ENCODE assay signal across 2 cellular contexts in genomic region chr4:2822461-2823300, GRCh38.
TF ChIP-seq lines count a peak whose summit lies in the region.

No MANE protein-coding gene starts in this region.

TF ChIP-seq in HEK293, 187 proteins besides CTCF, POLR2A, EP300 and RAD21:
- TF ChIP-seq ZIC2 (tag by site-specific recombination; IDR thresholded peaks at IDR 0.05): peak; percentile 44
- TF ChIP-seq GLIS1 (tag by site-specific recombination; IDR thresholded peaks at IDR 0.05): 0 out of 2 replicates have a peak, but pooled peaks have one; percentile 16
- TF ChIP-seq ZNF555 (tag by site-specific recombination; conservative IDR thresholded peaks at IDR 0.05): no peak
- TF ChIP-seq PBX3 (CRISPR knock-in tag; IDR thresholded peaks at IDR 0.05): no peak

TF ChIP-seq in HepG2, 621 proteins besides CTCF, POLR2A, EP300 and RAD21:
- TF ChIP-seq AGO2 (optimal IDR thresholded peaks at IDR 0.05; ENCODE audit: low read depth, low read length) (peak; percentile 18), ZNF841 (CRISPR knock-in tag; IDR thresholded peaks at IDR 0.05; ENCODE audit: borderline replicate concordance) (no peak)
TF ChIP-seq in HepG2: peak in this region for 1.
